ENCODE assay signal across 1 cellular context in genomic region chr1:158930504-158930903, GRCh38.
TF ChIP-seq lines count a peak whose summit lies in the region.

No MANE protein-coding gene starts in this region.

TF ChIP-seq in GM12878, 131 proteins besides CTCF, POLR2A, EP300 and RAD21:
- peak; percentile 37; the same call in 1 of the 2 replicates for TF ChIP-seq ZNF384 (IDR thresholded peaks at IDR 0.05; ENCODE audit: borderline replicate concordance, low read depth, low read length)
- TF ChIP-seq SREBF2 (IDR thresholded peaks at IDR 0.05; ENCODE audit: low read length), result no peak
